Comparison of ENCODE assay signal across 8 cellular contexts in the genomic region with DNA sequence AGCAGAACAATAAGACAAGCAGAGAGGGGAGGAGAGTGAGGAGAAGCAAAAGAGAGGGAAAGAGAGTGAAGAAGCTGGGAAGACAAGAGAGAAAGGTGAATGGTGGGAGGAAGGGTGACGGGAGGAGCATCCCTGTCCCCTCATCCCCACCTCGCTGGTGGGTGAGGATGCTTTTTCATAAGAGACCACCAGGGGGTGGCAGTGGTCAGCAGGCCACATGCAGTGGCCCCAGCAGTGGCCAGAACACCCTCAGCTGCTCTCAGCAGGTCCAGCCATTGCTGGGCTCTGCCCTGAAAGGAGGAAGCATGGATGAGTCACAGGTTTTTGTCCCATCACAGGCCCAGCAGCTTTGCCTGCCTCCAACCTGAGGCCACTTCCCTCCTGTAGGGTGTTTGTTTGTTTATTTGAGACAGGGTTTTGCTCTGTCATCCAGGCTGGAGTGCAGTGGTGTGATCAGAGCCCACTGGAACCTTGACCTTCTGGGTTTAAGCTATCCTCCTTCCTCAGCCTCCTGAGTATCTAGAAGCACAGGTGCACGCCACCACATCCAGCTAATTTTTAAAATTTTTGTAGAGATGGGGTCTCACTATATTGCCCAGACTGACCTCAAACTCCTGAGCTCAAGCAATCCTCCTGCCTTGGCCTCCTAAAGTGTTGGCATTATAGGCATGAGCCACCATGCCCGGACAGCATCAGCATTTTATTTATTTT. TPM values are rescaled to one million over a fixed set of nuclear protein-coding genes. Genes with fewer than 3 reads are reported as not detected.
DNase-seq lines count a peak whose midpoint lies in the region; ATAC-seq, FAIRE-seq and TF ChIP-seq lines count a peak whose summit lies in the region.

No MANE protein-coding gene starts in this region.

- H3K27me3 ChIP-seq in HL-60 (ENCODE audit: insufficient read depth, poor library complexity, severe bottlenecking) = no peaks in the 10 kb centered on the region

- H3K27ac ChIP-seq in HL-60 (replicated peaks) = no peak overlapping the region

- no peak overlapping the region for H3K4me3 ChIP-seq in HL-60 (replicated peaks; ENCODE audit: insufficient read depth, low read length)
- no peak overlapping the region for H3K4me3 ChIP-seq in retinal pigment epithelial cell (ENCODE audit: low read length)

- intact Hi-C loops in left ventricle myocardium superior (cut with micrococcal nuclease) = loop anchor here (10.0 kb wide), 1 partner anchor 185 kb away; no protein-coding TSS in a partner anchor

- no peak for FAIRE-seq in D721Med (lab: Jason Lieb, UNC)

- peak; percentile 94 for ATAC-seq in left ventricle myocardium superior
- ATAC-seq in GM21367 (IDR thresholded peaks at IDR 0.05; ENCODE audit: unreplicated experiment) = no peak
- no peak for ATAC-seq in GM19324 (IDR thresholded peaks at IDR 0.05; ENCODE audit: low FRiP score, unreplicated experiment)

- DNase-seq in D721Med (ENCODE audit: insufficient read length, low spot score) (peak; percentile 66), HL-60 (ENCODE audit: low read depth in 1 of 2, low spot score in 1 of 2) (peak; percentile 84 to 90), RPMI8226 (peak; percentile 81), amygdala (lab: John Stamatoyannopoulos, UW) (peak in 29 of 56 donors; percentile 11 to 63 (median 34)), left ventricle myocardium superior (peak; percentile 81), retinal pigment epithelial cell (ENCODE audit: low read depth) (peak; percentile 42)

- TF ChIP-seq CTCF in D721Med (IDR thresholded peaks at IDR 0.05; ENCODE audit: insufficient read depth, missing control alignments) (peak; percentile 60), HL-60 (IDR thresholded peaks at IDR 0.05; ENCODE audit: insufficient read depth, low read length) (peak; percentile 56), retinal pigment epithelial cell (conservative IDR thresholded peaks at IDR 0.05; ENCODE audit: low read depth, low read length) (peak; percentile 79)

RNA-seq across cellular contexts. Expression of a gene that starts 23.9 kb away (rescaled TPM):
- 8.0 TPM for total RNA-seq in left ventricle myocardium superior

RNA-seq across cellular contexts. Expression of a gene that starts 43.4 kb away (rescaled TPM):
- 216 TPM for total RNA-seq in left ventricle myocardium superior

Comparison
In these comparisons a context has a peak if more than half of its experiments do, and no peak if none do; other contexts are left out.
1. DNase-seq: peak in every context shown above with its lines; median percentile 87 in HL-60; 81 in RPMI8226; 81 in left ventricle myocardium superior; 66 in D721Med; 42 in retinal pigment epithelial cell; 34 in amygdala.